8 cellular contexts compared by ENCODE assay signal in genomic region chr6:24933868-24934401, GRCh38. TPM values are rescaled to one million over a fixed set of nuclear protein-coding genes. Genes with fewer than 3 reads are reported as not detected.
A peak's percentile ranks its signal among the peaks of the same experiment; 100 is the strongest.
DNase-seq lines count a peak whose midpoint lies in the region; ATAC-seq and TF ChIP-seq lines count a peak whose summit lies in the region.

No MANE protein-coding gene starts in this region.

- intact Hi-C loops in lower lobe of right lung (cut with DNase I), result no loop called here

- H3K27ac ChIP-seq in lower lobe of right lung, result no peak overlapping the region

- H3K36me3 ChIP-seq in lower lobe of right lung, result no peaks in the 10 kb centered on the region

- TF ChIP-seq CTCF in lower lobe of right lung (IDR thresholded peaks at IDR 0.05), result peak; percentile 54

- no peaks in the 10 kb centered on the region for H3K9me3 Mint-ChIP-seq in activated naive CD4-positive, alpha-beta T cell treated with anti-CD3 and anti-CD28 coated beads, Interleukin-2, amount 50 U/mL, for 24 hours

- H3K27ac Mint-ChIP-seq in activated naive CD4-positive, alpha-beta T cell treated with anti-CD3 and anti-CD28 coated beads, Interleukin-2, amount 50 U/mL, for 24 hours, result peak overlapping the region; percentile 92

- peak overlapping the region; percentile 36 for H3K4me3 ChIP-seq in lower lobe of right lung

- DNase-seq in NCI-H2227 (lab: John Stamatoyannopoulos, UW; ENCODE audit: unreplicated experiment) (peak; percentile 61), NCI-H2227 treated with DMSO at 0.1 percent for 48 hours (lab: John Stamatoyannopoulos, UW) (no peak), LHCN-M2 (ENCODE audit: low read depth) (peak; percentile 14), lower lobe of right lung (no peak), nucleus accumbens (lab: John Stamatoyannopoulos, UW) (no peak)

- H3K4me1 Mint-ChIP-seq in activated naive CD4-positive, alpha-beta T cell treated with anti-CD3 and anti-CD28 coated beads, Interleukin-2, amount 50 U/mL, for 24 hours, result peaks cover 93% of the 10 kb centered on the region

- no peaks in the 10 kb centered on the region for H3K9me3 ChIP-seq in lower lobe of right lung

- peak overlapping the region; percentile 95 for H3K4me3 Mint-ChIP-seq in activated naive CD4-positive, alpha-beta T cell treated with anti-CD3 and anti-CD28 coated beads, Interleukin-2, amount 50 U/mL, for 24 hours

- ATAC-seq in lower lobe of right lung, result peak; percentile 33 to 65
- ATAC-seq in GM21447 (IDR thresholded peaks at IDR 0.05; ENCODE audit: unreplicated experiment), result no peak
- no peak for ATAC-seq in HG03175 (IDR thresholded peaks at IDR 0.05; ENCODE audit: unreplicated experiment)

- H3K4me1 ChIP-seq in lower lobe of right lung, result peaks cover 37% of the 10 kb centered on the region

- H3K27me3 ChIP-seq in lower lobe of right lung (ENCODE audit: low read depth), result no peaks in the 10 kb centered on the region

- no peaks in the 10 kb centered on the region for H3K27me3 Mint-ChIP-seq in activated naive CD4-positive, alpha-beta T cell treated with anti-CD3 and anti-CD28 coated beads, Interleukin-2, amount 50 U/mL, for 24 hours

- H3K36me3 Mint-ChIP-seq in activated naive CD4-positive, alpha-beta T cell treated with anti-CD3 and anti-CD28 coated beads, Interleukin-2, amount 50 U/mL, for 24 hours, result no peaks in the 10 kb centered on the region

RNA-seq across cellular contexts. Expression of gene RIPOR2, which starts 1.8 kb away (rescaled TPM):
- 0.64 and 1.7 TPM in 2 replicates for total RNA-seq in LHCN-M2 (2014; rRNA removed)
- polyA plus RNA-seq in LHCN-M2 (2012), result 1.7 TPM
- 38.0 TPM for total RNA-seq in lower lobe of right lung

Comparison
In these comparisons a context has a peak if more than half of its experiments do, and no peak if none do; other contexts are left out.
1. DNase-seq: peak in NCI-H2227 (single experiment) and LHCN-M2 (single experiment); none in NCI-H2227 treated with DMSO at 0.1 percent for 48 hours (single experiment), lower lobe of right lung (single experiment) and nucleus accumbens (0 of 56).
2. ATAC-seq: peak in lower lobe of right lung (2 of 2); none in GM21447 (single experiment) and HG03175 (single experiment).
3. RNA of gene RIPOR2, which starts 1.8 kb away (total RNA-seq): 38.0 TPM in lower lobe of right lung (single experiment); 0.64 to 1.7 TPM in LHCN-M2; every median in the first group is over 10 times any median in the second.